ENCODE assay signal across 8 cellular contexts in genomic region chr10:30687698-30688213, GRCh38. TPM values are rescaled to one million over a fixed set of nuclear protein-coding genes. Genes with fewer than 3 reads are reported as not detected.
DNase-seq lines count a peak whose midpoint lies in the region; ATAC-seq and TF ChIP-seq lines count a peak whose summit lies in the region.

No MANE protein-coding gene starts in this region.

- ATAC-seq in HG02759 (IDR thresholded peaks at IDR 0.05; ENCODE audit: unreplicated experiment) (peak; percentile 73), left lung (peak; percentile 95)

- H3K27ac Mint-ChIP-seq in activated CD4-positive, alpha-beta T cell treated with anti-CD3 and anti-CD28 coated beads, Interleukin-2, amount 10 ng/mL, durations not matched to agents 24 days and 14 days, result peak overlapping the region; percentile 18

- no peaks in the 10 kb centered on the region for H3K9me3 Mint-ChIP-seq in activated CD4-positive, alpha-beta T cell treated with anti-CD3 and anti-CD28 coated beads, Interleukin-2, amount 10 ng/mL, durations not matched to agents 24 days and 14 days

- intact Hi-C loops in activated CD4-positive, alpha-beta T cell treated with anti-CD3 and anti-CD28 coated beads, Interleukin-2, amount 10 ng/mL, durations not matched to agents 24 days and 14 days (cut with micrococcal nuclease), result loop anchor here (1.0 to 10.0 kb wide), 4 partner anchors 8 to 447 kb away; no protein-coding TSS in a partner anchor
- intact Hi-C loops in left lung (cut with DNase I), result no loop called here

- in situ Hi-C loops in G401 (cut with HindIII; ENCODE audit: low sequenced_read_pairs), result no loop called here

- peak; percentile 98 for TF ChIP-seq CTCF in choroid plexus epithelial cell (conservative IDR thresholded peaks at IDR 0.05; ENCODE audit: low read depth, low read length)
- peak; percentile 88 to 92 for TF ChIP-seq CTCF in left lung (IDR thresholded peaks at IDR 0.05)

- no peak overlapping the region for H3K4me3 Mint-ChIP-seq in activated CD4-positive, alpha-beta T cell treated with anti-CD3 and anti-CD28 coated beads, Interleukin-2, amount 10 ng/mL, durations not matched to agents 24 days and 14 days

- peaks cover 49% of the 10 kb centered on the region for H3K4me1 Mint-ChIP-seq in activated CD4-positive, alpha-beta T cell treated with anti-CD3 and anti-CD28 coated beads, Interleukin-2, amount 10 ng/mL, durations not matched to agents 24 days and 14 days

- no peak overlapping the region for H3K27ac ChIP-seq in left lung

- H3K4me3 ChIP-seq in choroid plexus epithelial cell (ENCODE audit: low read depth, low read length) (no peak overlapping the region), left lung (no peak overlapping the region)

- DNase-seq in G401 (ENCODE audit: low spot score) (peak; percentile 34), NCI-H446 (lab: John Stamatoyannopoulos, UW) (peak; percentile 60 to 73), choroid plexus epithelial cell (ENCODE audit: low read depth) (peak; percentile 83), left lung (peak; percentile 61 to 91), cerebellar nuclear complex (lab: John Stamatoyannopoulos, UW) (no peak)
- DNase-seq in activated CD4-positive, alpha-beta T cell treated with anti-CD3 and anti-CD28 coated beads, Interleukin-2, amount 10 ng/mL, durations not matched to agents 24 days and 14 days, result peak; percentile 94
- DNase-seq in stimulated activated CD4-positive, alpha-beta T cell treated with anti-CD3 and anti-CD28 coated beads, TNF-alpha, amount 100 ng/mL, for 1 hour (ENCODE audit: low read depth in 3 of 3, low spot score in 1 of 3), result peak; percentile 53 to 80 (median 64)

- peaks cover 3% of the 10 kb centered on the region for H3K27me3 Mint-ChIP-seq in activated CD4-positive, alpha-beta T cell treated with anti-CD3 and anti-CD28 coated beads, Interleukin-2, amount 10 ng/mL, durations not matched to agents 24 days and 14 days

- no peaks in the 10 kb centered on the region for H3K36me3 Mint-ChIP-seq in activated CD4-positive, alpha-beta T cell treated with anti-CD3 and anti-CD28 coated beads, Interleukin-2, amount 10 ng/mL, durations not matched to agents 24 days and 14 days (ENCODE audit: low read depth)

- H3K4me1 ChIP-seq in left lung, result no peaks in the 10 kb centered on the region

- H3K36me3 ChIP-seq in left lung, result no peaks in the 10 kb centered on the region

- no peaks in the 10 kb centered on the region for H3K9me3 ChIP-seq in left lung

- H3K27me3 ChIP-seq in left lung, result peaks cover 0 to 10% of the 10 kb centered on the region in 2 donors

RNA-seq across cellular contexts. Expression of gene LYZL2, which starts 58.2 kb away (rescaled TPM):
- not detected in 2 replicates for total RNA-seq in G401 (2014; rRNA removed; shearing (Covaris generic))
- total RNA-seq in activated CD4-positive, alpha-beta T cell treated with anti-CD3 and anti-CD28 coated beads, Interleukin-2, amount 10 ng/mL, durations not matched to agents 24 days and 14 days, result not detected in 2 replicates
- total RNA-seq in left lung, result not detected

Comparison
In these comparisons a context has a peak if more than half of its experiments do, and no peak if none do; other contexts are left out.
1. DNase-seq: peak in G401 (single experiment), NCI-H446 (2 of 2), activated CD4-positive, alpha-beta T cell treated with anti-CD3 and anti-CD28 coated beads, Interleukin-2, amount 10 ng/mL, durations not matched to agents 24 days and 14 days (single experiment), choroid plexus epithelial cell (single experiment), left lung (2 of 2) and stimulated activated CD4-positive, alpha-beta T cell treated with anti-CD3 and anti-CD28 coated beads, TNF-alpha, amount 100 ng/mL, for 1 hour (3 of 3); none in cerebellar nuclear complex (0 of 2).